Comparison of ENCODE assay signal across 19 cellular contexts in the genomic region with DNA sequence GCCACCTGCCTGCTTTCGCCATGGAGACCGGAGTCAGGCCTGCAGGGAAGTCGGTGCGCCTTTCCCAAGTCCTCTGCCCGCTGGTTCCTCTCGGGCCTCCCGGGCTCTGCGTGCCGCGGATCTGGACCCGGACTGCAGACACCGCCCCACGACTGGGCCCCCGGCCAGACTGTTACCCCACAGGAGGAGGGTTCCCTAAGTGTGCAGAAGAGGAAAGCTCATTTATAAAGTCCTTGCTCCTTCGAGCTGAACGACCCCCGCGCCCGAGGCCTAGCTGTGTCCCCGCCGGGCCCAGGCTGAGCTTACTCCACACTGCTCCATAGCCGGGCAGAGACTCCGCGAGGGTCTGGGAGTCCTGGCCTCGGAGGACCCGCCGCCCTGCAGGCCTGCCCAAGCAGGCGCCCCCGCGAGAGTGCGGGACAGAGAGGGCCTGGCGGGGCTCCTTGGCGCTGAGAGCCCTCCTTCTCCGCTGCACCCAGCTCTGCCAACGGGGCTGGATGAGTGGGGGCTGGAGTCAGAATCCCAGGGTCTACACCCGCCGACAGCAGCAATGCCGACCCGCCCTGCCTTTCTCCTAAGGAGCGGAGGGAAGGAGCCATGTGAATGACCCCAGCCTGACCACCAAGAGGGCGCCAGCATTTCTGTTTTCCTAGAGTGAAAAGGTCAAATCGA. TPM values are rescaled to one million over a fixed set of nuclear protein-coding genes. Genes with fewer than 3 reads are reported as not detected.
DNase-seq lines count a peak whose midpoint lies in the region; ATAC-seq, FAIRE-seq and TF ChIP-seq lines count a peak whose summit lies in the region.
"Had no signal": no experiment of that assay in that cellular context is flagged by ENCODE, and none has a peak within 500 bp of the region (broad histone marks: within the 10 kb centered on the region; RNA-seq: fewer than 3 reads in every experiment).

No MANE protein-coding gene starts in this region.

- FAIRE-seq in HepG2 (lab: Jason Lieb, UNC), result no peak
- FAIRE-seq: bronchial epithelial cell, endometrium, HTR-8/SVneo, small intestine had no signal

- H3K27me3 Mint-ChIP-seq in activated naive CD4-positive, alpha-beta T cell treated with anti-CD3 and anti-CD28 coated beads, Interleukin-2, amount 10 ng/mL, durations not matched to agents 7 days and 5 days, result peaks cover 100% of the 10 kb centered on the region
- peaks cover 100% of the 10 kb centered on the region for H3K27me3 Mint-ChIP-seq in stimulated activated memory B cell treated with anti-CD40 and anti-IgM and Interleukin-4, amounts not matched to agents 10 μg/mL and 1 μg/mL and 100 μg/mL, for 72 hours

- H3K27ac ChIP-seq in SK-N-SH (ENCODE audit: low read depth in 2 of 2, low read length in 1 of 2) (no peak overlapping the region), HepG2 (ENCODE audit: extremely low read length, insufficient read depth, low read length) (no peak overlapping the region)
- H3K27ac ChIP-seq: gastroesophageal sphincter, neutrophil had no signal

- no peaks in the 10 kb centered on the region for H3K4me1 ChIP-seq in SK-N-SH (ENCODE audit: control insufficient read depth in 1 of 2, insufficient read depth in 2 of 2, low read depth in 1 of 2, low read length in 1 of 2)
- H3K4me1 ChIP-seq in HepG2 (ENCODE audit: insufficient read depth, low read length), result no peaks in the 10 kb centered on the region
- H3K4me1 ChIP-seq: Caco-2 had no signal

- in situ Hi-C loops in HepG2 (cut with HindIII; ENCODE audit: extremely low pct_ligation_motif_present, low pct_unique_long_range_greater_than_20kb), result no loop called here

- CTCF ChIA-PET in activated naive CD4-positive, alpha-beta T cell treated with anti-CD3 and anti-CD28 coated beads, Interleukin-2, amount 10 ng/mL, durations not matched to agents 7 days and 5 days (lab: Charles Lee), result interaction anchor here (0.8 to 1.1 kb wide), 2 partner anchors 11 to 19 kb away, joined by 3 read pairs; no protein-coding TSS in a partner anchor
- CTCF ChIA-PET in SK-N-SH (lab: Yijun Ruan, JAX) (interaction anchor here (0.6 to 2.1 kb wide), 8 partner anchors 10 to 809 kb away, joined by 3 to 6 read pairs (median 3); no protein-coding TSS in a partner anchor), HepG2 (lab: Yijun Ruan, JAX; ENCODE audit: low intra/inter-chr PET ratio, low total read pairs) (no interaction called here)

- no peaks in the 10 kb centered on the region for H3K36me3 ChIP-seq in SK-N-SH (replicated peaks in 1 of 2; ENCODE audit: control insufficient read depth in 1 of 2, insufficient read depth in 2 of 2, low read length in 1 of 2)
- H3K36me3 ChIP-seq in HepG2 (replicated peaks in 1 of 2; ENCODE audit: control insufficient read depth in 1 of 2, insufficient read depth in 2 of 2, low read length in 2 of 2), result no peaks in the 10 kb centered on the region
- H3K36me3 ChIP-seq: gastroesophageal sphincter, neutrophil had no signal

- TF ChIP-seq RAD21 in SK-N-SH (IDR thresholded peaks at IDR 0.05; ENCODE audit: low read length) (no peak), HepG2 (CRISPR knock-in tag; IDR thresholded peaks at IDR 0.05) (no peak)

- H3K27me3 ChIP-seq in SK-N-SH (ENCODE audit: insufficient read depth), result peaks cover 100% of the 10 kb centered on the region
- H3K27me3 ChIP-seq in HepG2 (ENCODE audit: control insufficient read depth in 1 of 2, insufficient read depth in 2 of 2, low read length in 2 of 2), result peaks cover 18 to 89% of the 10 kb centered on the region in 2 experiments

- H3K4me1 Mint-ChIP-seq in activated naive CD4-positive, alpha-beta T cell treated with anti-CD3 and anti-CD28 coated beads, Interleukin-2, amount 10 ng/mL, durations not matched to agents 7 days and 5 days, result peaks cover 10% of the 10 kb centered on the region
- peaks cover 33% of the 10 kb centered on the region for H3K4me1 Mint-ChIP-seq in stimulated activated memory B cell treated with anti-CD40 and anti-IgM and Interleukin-4, amounts not matched to agents 10 μg/mL and 1 μg/mL and 100 μg/mL, for 72 hours

- H3K9ac ChIP-seq in SK-N-SH (no peak overlapping the region), HepG2 (ENCODE audit: insufficient read depth, low read depth, low read length) (no peak overlapping the region)

- DNase-seq in activated naive CD4-positive, alpha-beta T cell treated with anti-CD3 and anti-CD28 coated beads, Interleukin-2, amount 10 ng/mL, durations not matched to agents 7 days and 5 days, result no peak
- DNase-seq in activated naive CD4-positive, alpha-beta T cell (lab: John Stamatoyannopoulos, UW), result no peak
- DNase-seq in SK-N-SH (peak; percentile 55), HepG2 (ENCODE audit: low spot score) (no peak), NCI-H187 treated with DMSO at 0.1 percent for 48 hours (lab: John Stamatoyannopoulos, UW) (no peak), NCI-H345 (lab: John Stamatoyannopoulos, UW) (no peak)
- DNase-seq: kidney glomerular epithelial cell, NCI-H524 treated with DMSO at 0.1 percent for 48 hours, small intestine had no signal

- H2AFZ ChIP-seq in SK-N-SH (ENCODE audit: low read depth) (no peak overlapping the region), HepG2 (ENCODE audit: low read length) (no peak overlapping the region)

- ATAC-seq in HepG2 (peak; percentile 69), GM18907 (IDR thresholded peaks at IDR 0.05; ENCODE audit: unreplicated experiment) (no peak)
- ATAC-seq in stimulated activated memory B cell treated with anti-CD40 and anti-IgM and Interleukin-4, amounts not matched to agents 10 μg/mL and 1 μg/mL and 100 μg/mL, for 72 hours, result no peak
- ATAC-seq: gastroesophageal sphincter had no signal

- no peak for TF ChIP-seq EP300 in SK-N-SH (IDR thresholded peaks at IDR 0.05; ENCODE audit: borderline replicate concordance in 1 of 2, low read depth in 1 of 2, low read length in 1 of 2)
- TF ChIP-seq EP300 in HepG2 (IDR thresholded peaks at IDR 0.05; ENCODE audit: low read depth in 2 of 2, low read length in 2 of 2), result no peak
- TF ChIP-seq EP300 in HepG2 (CRISPR knock-in tag; IDR thresholded peaks at IDR 0.05; ENCODE audit: borderline replicate concordance), result no peak

- H3K4me3 Mint-ChIP-seq in activated naive CD4-positive, alpha-beta T cell treated with anti-CD3 and anti-CD28 coated beads, Interleukin-2, amount 10 ng/mL, durations not matched to agents 7 days and 5 days, result no peak overlapping the region
- peak overlapping the region; percentile 27 for H3K4me3 Mint-ChIP-seq in stimulated activated memory B cell treated with anti-CD40 and anti-IgM and Interleukin-4, amounts not matched to agents 10 μg/mL and 1 μg/mL and 100 μg/mL, for 72 hours
- H3K4me3 Mint-ChIP-seq: activated CD8-positive, alpha-beta T cell treated with anti-CD3 and anti-CD28 coated beads, Interleukin-2, amount 10 ng/mL, durations not matched to agents 7 days and 5 days had no signal

- H3K9me3 ChIP-seq in SK-N-SH (no peaks in the 10 kb centered on the region), HepG2 (ENCODE audit: low read length) (no peaks in the 10 kb centered on the region)
- H3K9me3 ChIP-seq: Caco-2, gastroesophageal sphincter, neutrophil had no signal

- BruUV-seq in HepG2 (replicated peaks; lab: Mats Ljungman, UMichigan), result no TSS peak

- H3K4me2 ChIP-seq in SK-N-SH, result peak overlapping the region; percentile 55; the same call in 1 of the 2 replicates
- H3K4me2 ChIP-seq in HepG2 (ENCODE audit: low read depth, low read length), result peak overlapping the region; percentile 56

- H3K9me2 ChIP-seq in SK-N-SH, result no peaks in the 10 kb centered on the region

- H3K36me3 Mint-ChIP-seq in activated naive CD4-positive, alpha-beta T cell treated with anti-CD3 and anti-CD28 coated beads, Interleukin-2, amount 10 ng/mL, durations not matched to agents 7 days and 5 days, result no peaks in the 10 kb centered on the region
- no peaks in the 10 kb centered on the region for H3K36me3 Mint-ChIP-seq in stimulated activated memory B cell treated with anti-CD40 and anti-IgM and Interleukin-4, amounts not matched to agents 10 μg/mL and 1 μg/mL and 100 μg/mL, for 72 hours

- H3K4me3 ChIP-seq in SK-N-SH (ENCODE audit: low read depth in 2 of 2, low read length in 1 of 2) (no peak overlapping the region; a peak in 1 of 4 replicates), HepG2 (replicated peaks in 1 of 3; ENCODE audit: insufficient read depth in 1 of 3, low read depth in 2 of 3, low read length in 3 of 3) (peak overlapping the region in 2 of 3 experiments; percentile 37 to 55; a peak in 3 of 6 replicates)

- TF ChIP-seq CTCF in SK-N-SH (IDR thresholded peaks at IDR 0.05) (no peak), HepG2 (CRISPR knock-in tag; IDR thresholded peaks at IDR 0.05) (no peak)

- no peak for TF ChIP-seq POLR2A in HepG2 (IDR thresholded peaks at IDR 0.05; ENCODE audit: insufficient read depth in 1 of 2, low read depth in 2 of 2, low read length in 2 of 2)

- no peaks in the 10 kb centered on the region for H3K9me3 Mint-ChIP-seq in activated naive CD4-positive, alpha-beta T cell treated with anti-CD3 and anti-CD28 coated beads, Interleukin-2, amount 10 ng/mL, durations not matched to agents 7 days and 5 days
- no peaks in the 10 kb centered on the region for H3K9me3 Mint-ChIP-seq in stimulated activated memory B cell treated with anti-CD40 and anti-IgM and Interleukin-4, amounts not matched to agents 10 μg/mL and 1 μg/mL and 100 μg/mL, for 72 hours

- H3F3A ChIP-seq in SK-N-SH (replicated peaks; ENCODE audit: insufficient read depth), result peaks cover 9% of the 10 kb centered on the region

- 27% methylated on average over 28 of the region's 42 CpGs for WGBS in SK-N-SH (ENCODE audit: low lambda C conversion rate)
- 24% methylated on average over 19 of the region's 42 CpGs for WGBS in HepG2 (ENCODE audit: low lambda C conversion rate)

- H3K79me2 ChIP-seq in SK-N-SH (ENCODE audit: insufficient read depth) (no peaks in the 10 kb centered on the region), HepG2 (ENCODE audit: insufficient read depth, low read length) (no peaks in the 10 kb centered on the region)

- intact Hi-C loops in HepG2 (cut with micrococcal nuclease; ENCODE audit: unreplicated experiment), result no loop called here

- H4K20me1 ChIP-seq in SK-N-SH (ENCODE audit: insufficient read depth) (peaks cover 8% of the 10 kb centered on the region), HepG2 (ENCODE audit: insufficient read depth, low read length) (peaks cover 4% of the 10 kb centered on the region; the same call in 1 of the 2 replicates)

- POLR2A ChIA-PET in SK-N-SH (lab: Yijun Ruan, JAX) (no interaction called here), HepG2 (lab: Yijun Ruan, JAX) (no interaction called here)

- H3K27ac Mint-ChIP-seq in activated naive CD4-positive, alpha-beta T cell treated with anti-CD3 and anti-CD28 coated beads, Interleukin-2, amount 10 ng/mL, durations not matched to agents 7 days and 5 days, result peak overlapping the region; percentile 49
- H3K27ac Mint-ChIP-seq in stimulated activated memory B cell treated with anti-CD40 and anti-IgM and Interleukin-4, amounts not matched to agents 10 μg/mL and 1 μg/mL and 100 μg/mL, for 72 hours, result no peak overlapping the region
- H3K27ac Mint-ChIP-seq: activated CD8-positive, alpha-beta T cell treated with anti-CD3 and anti-CD28 coated beads, Interleukin-2, amount 10 ng/mL, durations not matched to agents 7 days and 5 days had no signal

RNA-seq across cellular contexts. Expression of a gene that starts 8.3 kb away (rescaled TPM):
- polyA plus RNA-seq in SK-N-SH (2012; rRNA removed), result 0.02 TPM in 1 of 2 replicates, not detected in the other
- 0.01 TPM in 1 of 2 replicates, not detected in the other for polyA plus RNA-seq in SK-N-SH (2012; cell fraction: cytosol; rRNA removed)
- 0.01 TPM in 1 of 2 replicates, not detected in the other for polyA plus RNA-seq in SK-N-SH (2012; cell fraction: nucleus; rRNA removed)
- total RNA-seq in HepG2 (2016; rRNA removed; fragmentation: Illumina TruSeq; extraction: Trizol), result not detected in 2 replicates
- not detected in 2 replicates for total RNA-seq in HepG2 (2016; cell fraction: cytosol; rRNA removed; fragmentation: Illumina TruSeq; extraction: Trizol; ENCODE audit: low read depth)
- total RNA-seq in HepG2 (2016; cell fraction: insoluble cytoplasmic fraction; rRNA removed; fragmentation: Illumina TruSeq; extraction: Trizol), result not detected in 2 replicates
- total RNA-seq in HepG2 (2016; cell fraction: membrane; rRNA removed; fragmentation: Illumina TruSeq; extraction: Trizol), result not detected in 2 replicates
- not detected in 2 replicates for total RNA-seq in HepG2 (2016; cell fraction: nucleus; rRNA removed; fragmentation: Illumina TruSeq; extraction: Trizol)
- polyA plus RNA-seq in HepG2 (2011; rRNA removed), result not detected in 2 replicates
- not detected in 2 replicates for polyA plus RNA-seq in HepG2 (2011; cell fraction: cytosol; rRNA removed)
- polyA plus RNA-seq in HepG2 (2011; cell fraction: nucleus; rRNA removed), result not detected in 2 replicates
- not detected in 2 replicates for polyA plus RNA-seq in HepG2 (2012)
- polyA plus RNA-seq in HepG2 (2016; cell fraction: cytosol; fragmentation: Illumina TruSeq; extraction: Trizol; ENCODE audit: low read depth), result not detected in 2 replicates
- polyA plus RNA-seq in HepG2 (2016; cell fraction: insoluble cytoplasmic fraction; fragmentation: Illumina TruSeq; extraction: Trizol; ENCODE audit: low read depth), result not detected in 2 replicates
- polyA plus RNA-seq in HepG2 (2016; cell fraction: membrane; fragmentation: Illumina TruSeq; extraction: Trizol; ENCODE audit: low read depth), result not detected in 2 replicates
- polyA plus RNA-seq in HepG2 (2016; cell fraction: nucleus; fragmentation: Illumina TruSeq; extraction: Trizol; ENCODE audit: insufficient read depth, low read depth), result not detected in 2 replicates
- polyA minus RNA-seq in HepG2 (2011; rRNA and poly(A)+ RNA removed; ENCODE audit: low replicate concordance), result not detected in 2 replicates
- polyA minus RNA-seq in HepG2 (2011; cell fraction: cytosol; rRNA and poly(A)+ RNA removed), result not detected in 2 replicates
- not detected in 2 replicates for polyA minus RNA-seq in HepG2 (2011; cell fraction: nucleus; rRNA and poly(A)+ RNA removed)
- total RNA-seq: activated CD8-positive, alpha-beta T cell treated with anti-CD3 and anti-CD28 coated beads, Interleukin-2, amount 10 ng/mL, durations not matched to agents 7 days and 5 days; bronchial epithelial cell; temporal lobe had no signal
- polyA plus RNA-seq: small intestine had no signal

Comparison
In these comparisons a context has a peak if more than half of its experiments do, and no peak if none do; other contexts are left out.
1. H3K4me3 ChIP-seq: peak in HepG2 (2 of 3); none in SK-N-SH (0 of 2).